In the genomic region with DNA sequence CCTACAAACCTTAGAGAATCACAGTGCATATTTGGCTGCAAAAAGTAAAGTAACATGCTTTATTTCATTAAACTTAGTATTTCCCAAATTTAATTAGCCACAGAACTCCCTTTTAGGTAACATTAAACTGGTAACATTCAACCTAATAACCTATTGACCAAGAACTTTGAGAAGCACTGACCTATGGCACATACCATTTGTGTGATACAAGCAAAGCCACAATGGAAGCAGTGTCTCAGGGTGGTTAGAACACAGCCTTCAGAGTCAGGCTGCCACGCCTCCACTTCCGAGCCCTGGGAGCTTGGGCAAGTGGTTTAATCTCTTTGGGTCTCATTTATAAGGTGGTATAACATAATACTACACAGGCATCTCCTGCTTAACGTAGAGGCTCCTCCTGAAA, we compare ENCODE assay signal across 15 cellular contexts.
"Had no signal": no experiment of that assay in that cellular context is flagged by ENCODE, and none has a peak within 500 bp of the region (broad histone marks: within the 10 kb centered on the region; RNA-seq: fewer than 3 reads in every experiment).

No MANE protein-coding gene starts in this region.

- H3K27me3 Mint-ChIP-seq: dendritic cell treated with granulocyte-macrophage colony-stimulating factor and Interleukin-4, amounts not matched to agents 40 ng/mL and 50 ng/mL, for 4 days; stimulated activated memory B cell treated with anti-CD40 and anti-IgM and Interleukin-4, amounts not matched to agents 10 μg/mL and 1 μg/mL and 100 μg/mL, for 72 hours had no signal

- H3K9me3 Mint-ChIP-seq: activated naive CD4-positive, alpha-beta T cell treated with anti-CD3 and anti-CD28 coated beads for 36 hours; effector memory CD8-positive, alpha-beta T cell; immature natural killer cell; nephron progenitor cell; stimulated activated memory B cell treated with anti-CD40 and anti-IgM and Interleukin-4, amounts not matched to agents 10 μg/mL and 1 μg/mL and 100 μg/mL, for 72 hours had no signal

- DNase-seq: activated CD4-positive, alpha-beta T cell treated with anti-CD3 and anti-CD28 coated beads for 48 hours; activated CD8-positive, alpha-beta memory T cell treated with anti-CD3 and anti-CD28 coated beads for 24 hours; activated naive CD4-positive, alpha-beta T cell treated with anti-CD3 and anti-CD28 coated beads for 36 hours; effector memory CD8-positive, alpha-beta T cell; erythroblast; immature natural killer cell; left lung; nephron progenitor cell; stimulated activated CD4-positive, alpha-beta T cell treated with anti-CD3 and anti-CD28 coated beads, Interleukin-1b, Interleukin-23, amount 100 ng/mL, for 48 hours; T-helper 1 cell; transverse colon; WERI-Rb-1 had no signal

- H3K27ac Mint-ChIP-seq: activated naive CD4-positive, alpha-beta T cell treated with anti-CD3 and anti-CD28 coated beads for 36 hours; dendritic cell treated with granulocyte-macrophage colony-stimulating factor and Interleukin-4, amounts not matched to agents 40 ng/mL and 50 ng/mL, for 4 days; effector memory CD8-positive, alpha-beta T cell; immature natural killer cell; nephron progenitor cell; stimulated activated memory B cell treated with anti-CD40 and anti-IgM and Interleukin-4, amounts not matched to agents 10 μg/mL and 1 μg/mL and 100 μg/mL, for 72 hours had no signal

- H3K27ac ChIP-seq: left lung, transverse colon, WERI-Rb-1 had no signal

- H3K4me1 ChIP-seq: left lung, transverse colon had no signal

- H3K27me3 ChIP-seq: left lung, transverse colon had no signal

- H3K4me3 ChIP-seq: left lung, smooth muscle cell, transverse colon had no signal

- H3K9me3 ChIP-seq: left lung, transverse colon had no signal

- H3K4me1 Mint-ChIP-seq: immature natural killer cell; stimulated activated memory B cell treated with anti-CD40 and anti-IgM and Interleukin-4, amounts not matched to agents 10 μg/mL and 1 μg/mL and 100 μg/mL, for 72 hours had no signal

- H3K4me3 Mint-ChIP-seq: activated naive CD4-positive, alpha-beta T cell treated with anti-CD3 and anti-CD28 coated beads for 36 hours; dendritic cell treated with granulocyte-macrophage colony-stimulating factor and Interleukin-4, amounts not matched to agents 40 ng/mL and 50 ng/mL, for 4 days; effector memory CD8-positive, alpha-beta T cell; immature natural killer cell; nephron progenitor cell; stimulated activated memory B cell treated with anti-CD40 and anti-IgM and Interleukin-4, amounts not matched to agents 10 μg/mL and 1 μg/mL and 100 μg/mL, for 72 hours had no signal

- H3K4me2 ChIP-seq: smooth muscle cell had no signal

- ATAC-seq: effector memory CD8-positive, alpha-beta T cell; left lung; stimulated activated memory B cell treated with anti-CD40 and anti-IgM and Interleukin-4, amounts not matched to agents 10 μg/mL and 1 μg/mL and 100 μg/mL, for 72 hours had no signal

- H3K36me3 ChIP-seq: left lung, transverse colon, WERI-Rb-1 had no signal

- H3K36me3 Mint-ChIP-seq: immature natural killer cell; stimulated activated memory B cell treated with anti-CD40 and anti-IgM and Interleukin-4, amounts not matched to agents 10 μg/mL and 1 μg/mL and 100 μg/mL, for 72 hours had no signal
